Comparison of ENCODE assay signal across 30 cellular contexts in the genomic region with DNA sequence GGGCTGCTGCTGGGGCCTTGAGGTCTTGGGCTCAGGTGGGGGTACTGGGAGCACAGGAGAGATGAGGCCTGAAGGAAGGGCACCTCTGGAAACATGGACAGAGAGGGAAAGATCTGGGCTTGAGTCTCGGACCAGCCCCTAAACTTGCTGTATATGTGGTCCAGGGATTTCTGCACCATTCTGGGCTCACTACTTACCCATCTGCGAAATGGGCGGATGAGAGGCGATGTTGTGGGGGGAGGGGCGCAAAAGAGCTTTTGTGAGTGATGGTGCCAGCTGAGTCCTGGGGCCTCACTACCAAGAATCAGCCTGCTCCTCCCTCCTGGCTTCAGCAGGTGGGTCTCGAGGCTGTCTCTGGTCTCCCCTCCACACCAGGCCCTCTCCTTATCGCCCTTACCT. TPM values are rescaled to one million over a fixed set of nuclear protein-coding genes. Genes with fewer than 3 reads are reported as not detected.
A peak's percentile ranks its signal among the peaks of the same experiment; 100 is the strongest.
DNase-seq lines count a peak whose midpoint lies in the region; ATAC-seq, FAIRE-seq and TF ChIP-seq lines count a peak whose summit lies in the region.
"Had no signal": no experiment of that assay in that cellular context is flagged by ENCODE, and none has a peak within 500 bp of the region (broad histone marks: within the 10 kb centered on the region; RNA-seq: fewer than 3 reads in every experiment).

No MANE protein-coding gene starts in this region.

- H3K4me1 ChIP-seq in A549: peaks cover 55% of the 10 kb centered on the region
- peaks cover 93% of the 10 kb centered on the region for H3K4me1 ChIP-seq in OCI-LY3 (ENCODE audit: low read length)
- peaks cover 32% of the 10 kb centered on the region for H3K4me1 ChIP-seq in colonic mucosa
- H3K4me1 ChIP-seq in pancreas: peaks cover 24 to 54% (median 43%) of the 10 kb centered on the region in 3 donors
- H3K4me1 ChIP-seq in right atrium auricular region: peaks cover 0 to 32% of the 10 kb centered on the region in 2 donors
- H3K4me1 ChIP-seq: HAP-1, parathyroid adenoma had no signal

- H3K4me2 ChIP-seq in A549 (no peak overlapping the region), OCI-LY3 (ENCODE audit: low read length) (peak overlapping the region; percentile 71)

- TF ChIP-seq POLR2A in A549 (IDR thresholded peaks at IDR 0.05; ENCODE audit: low read length): no peak

- DNase-seq in A549 (ENCODE audit: low read depth in 1 of 2, low spot score in 1 of 2) (no peak), colonic mucosa (no peak), pancreas (peak in 3 of 6 donors; percentile 9 to 32 (median 23)), right atrium auricular region (ENCODE audit: low spot score) (no peak)
- DNase-seq in activated CD8-positive, alpha-beta memory T cell treated with anti-CD3 and anti-CD28 coated beads, Interleukin-2, amount 50 U/mL, for 4 hours: no peak
- DNase-seq in stimulated activated CD4-positive, alpha-beta T cell treated with anti-CD3 and anti-CD28 coated beads, Interleukin-2, amount 100 ng/mL, for 48 hours: no peak
- DNase-seq: activated CD8-positive, alpha-beta T cell treated with anti-CD3 and anti-CD28 coated beads, Interleukin-2, amount 10 ng/mL, durations not matched to agents 7 days and 5 days; activated gamma-delta T cell treated with Interleukin-2 at 50 U/mL for 16 hours; activated T-cell treated with anti-CD3 and anti-CD28 coated beads for 4 hours; effector CD8-positive, alpha-beta T cell; GDM1; islet precursor cell; left ventricle myocardium inferior; NCI-H1417; NCI-H2029 treated with DMSO at 0.1 percent for 48 hours; NCI-H526; right cardiac atrium; stimulated activated CD4-positive, alpha-beta T cell treated with anti-CD3 and anti-CD28 coated beads, Interleukin-12 subunit alpha, Interleukin-12 subunit beta, amount 100 ng/mL, for 4 hours; stimulated activated CD4-positive, alpha-beta T cell treated with anti-CD3 and anti-CD28 coated beads, Interleukin-4, amount 100 ng/mL, for 24 hours; stimulated activated naive CD4-positive, alpha-beta T cell had no signal

- TF ChIP-seq RAD21 in A549 (conservative IDR thresholded peaks at IDR 0.05 in 1 of 2, IDR thresholded peaks at IDR 0.05 in 1 of 2): no peak

- peak overlapping the region in 1 of 2 experiments; percentile 39; a peak in 3 of 6 replicates for H3K27ac ChIP-seq in A549
- H3K27ac ChIP-seq in OCI-LY3 (ENCODE audit: low read length): peak overlapping the region; percentile 94
- peak overlapping the region; percentile 22 for H3K27ac ChIP-seq in colonic mucosa
- H3K27ac ChIP-seq in pancreas: peak overlapping the region; percentile 56 to 83 (median 82)
- H3K27ac ChIP-seq in right atrium auricular region: no peak overlapping the region
- H3K27ac ChIP-seq: parathyroid adenoma had no signal

- TF ChIP-seq CTCF in A549 (IDR thresholded peaks at IDR 0.05) (no peak), OCI-LY3 (IDR thresholded peaks at IDR 0.05; ENCODE audit: low read depth, low read length) (no peak), colonic mucosa (IDR thresholded peaks at IDR 0.05) (no peak), pancreas (IDR thresholded peaks at IDR 0.05) (no peak), right atrium auricular region (IDR thresholded peaks at IDR 0.05) (no peak)

- no peaks in the 10 kb centered on the region for H4K20me1 ChIP-seq in OCI-LY3 (ENCODE audit: insufficient read depth, low read length)
- H4K20me1 ChIP-seq: BLaER1 had no signal

- H3K36me3 ChIP-seq in OCI-LY3 (replicated peaks; ENCODE audit: low read depth, low read length) (peaks cover 5% of the 10 kb centered on the region), colonic mucosa (no peaks in the 10 kb centered on the region), pancreas (no peaks in the 10 kb centered on the region), right atrium auricular region (no peaks in the 10 kb centered on the region)
- H3K36me3 ChIP-seq: BLaER1, HAP-1, left ventricle myocardium inferior had no signal

- H3K9me3 ChIP-seq in A549 (no peaks in the 10 kb centered on the region), OCI-LY3 (ENCODE audit: insufficient read depth, low read length) (no peaks in the 10 kb centered on the region), colonic mucosa (no peaks in the 10 kb centered on the region), pancreas (no peaks in the 10 kb centered on the region), right atrium auricular region (no peaks in the 10 kb centered on the region)
- H3K9me3 ChIP-seq: BLaER1, HAP-1, left ventricle myocardium inferior had no signal

- intact Hi-C loops in colonic mucosa (cut with DNase I) (no loop called here), pancreas (cut with DNase I) (no loop called here)

- CTCF ChIA-PET in A549 (lab: Yijun Ruan, JAX): interaction anchor here (1.0 to 24.0 kb wide), 3 partner anchors 8 to 132 kb away, joined by 3 to 295 read pairs (median 15); a partner anchor contains a TSS

- 86% methylated on average over 7 of the region's 7 CpGs for WGBS in A549 (ENCODE audit: missing lambda C conversion rate)
- WGBS in pancreas, 2 donors: 89 to 97% methylated on average over 7 of the region's 7 CpGs

- peaks cover 6% of the 10 kb centered on the region; the same call in 1 of the 2 replicates for H3K79me2 ChIP-seq in OCI-LY3 (ENCODE audit: low read length)
- H3K79me2 ChIP-seq: parathyroid adenoma had no signal

- no peak overlapping the region for H3K4me3 ChIP-seq in A549
- H3K4me3 ChIP-seq in OCI-LY3 (ENCODE audit: low read length): peak overlapping the region; percentile 37
- no peak overlapping the region for H3K4me3 ChIP-seq in colonic mucosa
- no peak overlapping the region for H3K4me3 ChIP-seq in pancreas
- no peak overlapping the region for H3K4me3 ChIP-seq in right atrium auricular region
- H3K4me3 ChIP-seq: BLaER1, HAP-1, left ventricle myocardium inferior had no signal

- ATAC-seq in A549 (no peak), pancreas (no peak), HG03469 (IDR thresholded peaks at IDR 0.05; ENCODE audit: unreplicated experiment) (no peak)
- ATAC-seq: activated CD8-positive, alpha-beta T cell treated with anti-CD3 and anti-CD28 coated beads, Interleukin-2, amount 10 ng/mL, durations not matched to agents 7 days and 5 days; right cardiac atrium had no signal

- TF ChIP-seq EP300 in A549 (IDR thresholded peaks at IDR 0.05): no peak

- H2AFZ ChIP-seq in OCI-LY3 (ENCODE audit: low read depth, low read length): no peak overlapping the region
- H2AFZ ChIP-seq: parathyroid adenoma had no signal

- H3K9ac ChIP-seq in OCI-LY3 (ENCODE audit: low read length) (peak overlapping the region; percentile 79), colonic mucosa (ENCODE audit: low read depth in 2 of 2, low read length in 2 of 2) (no peak overlapping the region)
- H3K9ac ChIP-seq: BLaER1, parathyroid adenoma had no signal

- POLR2A ChIA-PET in A549 (lab: Yijun Ruan, JAX): no interaction called here

- H3K27me3 ChIP-seq in OCI-LY3 (ENCODE audit: low read depth, low read length): no peaks in the 10 kb centered on the region
- no peaks in the 10 kb centered on the region for H3K27me3 ChIP-seq in colonic mucosa
- H3K27me3 ChIP-seq in pancreas: no peaks in the 10 kb centered on the region
- no peaks in the 10 kb centered on the region for H3K27me3 ChIP-seq in right atrium auricular region
- H3K27me3 ChIP-seq: BLaER1 had no signal

- FAIRE-seq in A549 (lab: Jason Lieb, UNC) (no peak), pancreas (lab: Jason Lieb, UNC) (no peak)
- FAIRE-seq: GM19239, RCC 7860 had no signal

RNA-seq across cellular contexts. Expression of a gene that starts 0.3 kb away (rescaled TPM):
- polyA plus RNA-seq in A549 (2011; rRNA removed): not detected in 2 replicates
- polyA plus RNA-seq in A549 (2012; cell fraction: cytosol; rRNA removed): not detected in 2 replicates
- not detected in 2 replicates for polyA plus RNA-seq in A549 (2012; cell fraction: nucleus; rRNA removed)
- polyA plus RNA-seq in A549 (2017; fragmentation: RNase III; extraction: RNeasy Plus Mini Kit Qiagen cat#74134 plus additional on column Dnase treatment): not detected in 3 replicates
- not detected in 2 replicates for polyA minus RNA-seq in A549 (2011; rRNA and poly(A)+ RNA removed)
- total RNA-seq in colonic mucosa: under 1 TPM in 1 of 2 donors, not detected in 1; 0.20 TPM
- not detected for total RNA-seq in pancreas
- polyA plus RNA-seq in pancreas: not detected
- not detected for total RNA-seq in right atrium auricular region
- total RNA-seq: activated CD8-positive, alpha-beta T cell treated with anti-CD3 and anti-CD28 coated beads, Interleukin-2, amount 10 ng/mL, durations not matched to agents 7 days and 5 days; left ventricle myocardium inferior; M059J; mononuclear cell; natural killer cell treated with Interleukin-12 subunit alpha and Interleukin-12 subunit beta and Interleukin-15 and Interleukin-18, amount 100 ng/mL, for 72 hours; right cardiac atrium had no signal
- polyA plus RNA-seq: right cardiac atrium had no signal

RNA-seq across cellular contexts. Expression of a gene that starts 15.9 kb away (rescaled TPM):
- polyA plus RNA-seq in A549 (2011; rRNA removed): 0.14 and 0.19 TPM in 2 replicates
- 0.17 and 0.30 TPM in 2 replicates for polyA plus RNA-seq in A549 (2012; cell fraction: cytosol; rRNA removed)
- polyA plus RNA-seq in A549 (2012; cell fraction: nucleus; rRNA removed): 0.81 and 2.0 TPM in 2 replicates
- polyA plus RNA-seq in A549 (2017; fragmentation: RNase III; extraction: RNeasy Plus Mini Kit Qiagen cat#74134 plus additional on column Dnase treatment): 0.16 to 0.32 TPM (median 0.26 TPM) in 3 replicates
- polyA minus RNA-seq in A549 (2011; rRNA and poly(A)+ RNA removed): 0.08 and 0.19 TPM in 2 replicates
- 1 to 10 TPM; 5.3 to 5.4 TPM for total RNA-seq in colonic mucosa
- total RNA-seq in pancreas: 1 to 10 TPM in 5 of 6 donors, under 1 TPM in 1; 0.51 to 6.0 (median 2.2) TPM
- polyA plus RNA-seq in pancreas: 1 to 10 TPM; 1.5 to 2.9 TPM
- total RNA-seq in right atrium auricular region: 1 to 10 TPM; 1.0 to 2.6 TPM
- total RNA-seq: M059J had no signal

RNA-seq across cellular contexts. Expression of a gene that starts 17.9 kb away (rescaled TPM):
- polyA plus RNA-seq in A549 (2011; rRNA removed) (4.7 and 5.1 TPM in 2 replicates), A549 (2017; fragmentation: RNase III; extraction: RNeasy Plus Mini Kit Qiagen cat#74134 plus additional on column Dnase treatment) (9.1 to 10.2 TPM (median 9.4 TPM) in 3 replicates), pancreas (10 to 100 TPM; 39.5 to 61.2 TPM)
- polyA plus RNA-seq in A549 (2012; cell fraction: cytosol; rRNA removed): 7.8 and 10.9 TPM in 2 replicates
- 33.4 and 51.3 TPM in 2 replicates for polyA plus RNA-seq in A549 (2012; cell fraction: nucleus; rRNA removed)
- 4.2 and 7.1 TPM in 2 replicates for polyA minus RNA-seq in A549 (2011; rRNA and poly(A)+ RNA removed)
- total RNA-seq in colonic mucosa (100 to 1,000 TPM; 108 to 159 TPM), pancreas (10 to 100 TPM; 15.6 to 49.9 (median 21.7) TPM), right atrium auricular region (10 to 100 TPM in 1 of 2 donors, 1 to 10 TPM in 1; 7.5 to 41.3 TPM)

RNA-seq across cellular contexts. Expression of a gene that starts 21.9 kb away (rescaled TPM):
- 113 and 133 TPM in 2 replicates for polyA plus RNA-seq in A549 (2011; rRNA removed)
- polyA plus RNA-seq in A549 (2012; cell fraction: cytosol; rRNA removed): 274 and 334 TPM in 2 replicates
- 224 and 303 TPM in 2 replicates for polyA plus RNA-seq in A549 (2012; cell fraction: nucleus; rRNA removed)
- polyA plus RNA-seq in A549 (2017; fragmentation: RNase III; extraction: RNeasy Plus Mini Kit Qiagen cat#74134 plus additional on column Dnase treatment): 102 to 108 TPM (median 106 TPM) in 3 replicates
- polyA minus RNA-seq in A549 (2011; rRNA and poly(A)+ RNA removed): 176 and 189 TPM in 2 replicates
- total RNA-seq in colonic mucosa: 100 to 1,000 TPM; 256 to 395 TPM
- total RNA-seq in pancreas: 10 to 100 TPM; 52.3 to 93.8 (median 83.8) TPM
- polyA plus RNA-seq in pancreas: 10 to 100 TPM; 89.1 to 94.2 TPM
- total RNA-seq in right atrium auricular region: 100 to 1,000 TPM in 1 of 2 donors, 10 to 100 TPM in 1; 52.8 to 129 TPM

RNA-seq across cellular contexts. Expression of a gene that starts 40.4 kb away (rescaled TPM):
- polyA plus RNA-seq in A549 (2011; rRNA removed) (86.1 and 90.9 TPM in 2 replicates), A549 (2017; fragmentation: RNase III; extraction: RNeasy Plus Mini Kit Qiagen cat#74134 plus additional on column Dnase treatment) (342 to 380 TPM (median 355 TPM) in 3 replicates), pancreas (1 to 10 TPM; 1.2 to 2.2 TPM)
- polyA plus RNA-seq in A549 (2012; cell fraction: cytosol; rRNA removed): 504 and 555 TPM in 2 replicates
- polyA plus RNA-seq in A549 (2012; cell fraction: nucleus; rRNA removed): 355 and 514 TPM in 2 replicates
- polyA minus RNA-seq in A549 (2011; rRNA and poly(A)+ RNA removed): 103 and 148 TPM in 2 replicates
- total RNA-seq in colonic mucosa (100 to 1,000 TPM in 1 of 2 donors, 10 to 100 TPM in 1; 37.7 to 135 TPM), pancreas (1 to 10 TPM; 1.3 to 4.2 (median 3.2) TPM), right atrium auricular region (1 to 10 TPM; 2.2 TPM)

Comparison
In these comparisons a context has a peak if more than half of its experiments do, and no peak if none do; other contexts are left out.
1. H3K27ac ChIP-seq: peak in OCI-LY3 (single experiment), colonic mucosa (single experiment) and pancreas (4 of 4); none in right atrium auricular region (0 of 2).